ENCODE assay signal across 8 cellular contexts in the genomic region with DNA sequence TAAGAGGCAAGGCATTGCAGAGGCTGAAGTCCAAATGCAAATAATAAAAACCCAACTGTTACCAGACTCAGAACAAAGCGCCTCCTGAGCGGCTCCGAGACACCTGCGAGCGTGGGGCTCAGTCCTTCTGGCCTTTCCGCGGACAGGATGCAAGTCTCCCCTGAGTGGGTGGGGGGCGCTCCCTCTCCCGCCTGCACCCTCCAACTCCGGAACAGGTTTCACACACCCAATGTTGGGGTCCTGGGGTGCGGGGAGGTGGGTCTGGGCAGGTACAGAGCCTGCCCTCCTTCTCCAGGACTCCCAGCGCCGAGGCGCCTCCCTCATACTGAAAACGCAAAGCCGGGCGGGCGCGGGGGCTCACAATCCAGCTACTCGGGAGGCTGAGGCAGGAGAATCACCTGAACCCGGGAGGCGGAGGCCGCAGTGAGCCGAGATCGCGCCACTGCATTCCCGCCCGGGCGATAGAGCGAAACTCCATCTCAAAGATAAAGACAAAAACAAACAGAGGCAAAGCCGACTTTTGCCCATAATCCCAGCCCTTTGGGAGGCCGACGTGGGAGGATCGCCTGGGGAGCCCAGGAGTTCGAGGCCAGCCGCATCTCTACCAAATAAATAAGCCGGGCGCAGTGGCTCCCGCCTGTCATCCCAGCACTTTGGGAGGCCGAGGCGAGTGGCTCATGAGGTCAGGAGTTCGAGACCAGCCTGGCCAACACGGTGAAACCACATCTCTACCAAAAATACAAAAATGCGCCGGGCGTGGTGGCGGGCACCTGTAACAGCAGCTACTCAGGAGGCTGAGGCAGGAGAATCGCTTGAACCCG. TPM values are rescaled to one million over a fixed set of nuclear protein-coding genes. Genes with fewer than 3 reads are reported as not detected.
DNase-seq lines count a peak whose midpoint lies in the region; ATAC-seq and TF ChIP-seq lines count a peak whose summit lies in the region.

No MANE protein-coding gene starts in this region.

- H3K27me3 ChIP-seq in BLaER1 treated with 17β-estradiol and CSF1 and Interleukin-3, amounts not matched to agents 10 nM and 100 nM: no peaks in the 10 kb centered on the region
- no peaks in the 10 kb centered on the region for H3K27me3 ChIP-seq in neural cell (ENCODE audit: insufficient read depth, low read depth, low read length)

- no peak for TF ChIP-seq RAD21 in neural cell (conservative IDR thresholded peaks at IDR 0.05)

- H3K4me3 Mint-ChIP-seq in chondrocyte (ENCODE audit: unreplicated experiment): peak overlapping the region; percentile 65

- H3K4me3 ChIP-seq in BLaER1 treated with 17β-estradiol and CSF1 and Interleukin-3, amounts not matched to agents 10 nM and 100 nM: peak overlapping the region; percentile 72 to 94 (median 80)
- H3K4me3 ChIP-seq in LNCaP clone FGC (ENCODE audit: low read depth, low read length) (peak overlapping the region; percentile 72), neural cell (ENCODE audit: low read length) (peak overlapping the region; percentile 88)

- peaks cover 0 to 38% (median 27%) of the 10 kb centered on the region in 11 experiments; a peak in 13 of 22 replicates for H3K36me3 ChIP-seq in BLaER1 treated with 17β-estradiol and CSF1 and Interleukin-3, amounts not matched to agents 10 nM and 100 nM
- no peaks in the 10 kb centered on the region for H3K36me3 ChIP-seq in neural cell (ENCODE audit: insufficient read depth, low read length)

- no peak for TF ChIP-seq EP300 in neural cell (conservative IDR thresholded peaks at IDR 0.05; ENCODE audit: poor library complexity, severe bottlenecking)

- no peaks in the 10 kb centered on the region for H3K4me1 Mint-ChIP-seq in chondrocyte (ENCODE audit: low read depth)

- peaks cover 4% of the 10 kb centered on the region for H3K79me2 ChIP-seq in neural cell (replicated peaks; ENCODE audit: insufficient read depth, low read length)

- peaks cover under 1% of the 10 kb centered on the region for H3K36me3 Mint-ChIP-seq in chondrocyte (ENCODE audit: low read depth)

- H3K4me2 ChIP-seq in BLaER1 treated with 17β-estradiol and CSF1 and Interleukin-3, amounts not matched to agents 10 nM and 100 nM: peak overlapping the region; percentile 83 to 99 (median 94)
- H3K4me2 ChIP-seq in neural cell (ENCODE audit: low read length): no peak overlapping the region

- no peaks in the 10 kb centered on the region for H3K9me2 ChIP-seq in neural cell (ENCODE audit: insufficient read depth, low read length)

- in situ Hi-C loops in KBM-7 (cut with MboI; ENCODE audit: low pct_unique_long_range_greater_than_20kb, low sequenced_read_pairs): no loop called here

- H3K27ac ChIP-seq in BLaER1 treated with 17β-estradiol and CSF1 and Interleukin-3, amounts not matched to agents 10 nM and 100 nM: peak overlapping the region in 9 of 11 experiments; percentile 56 to 91 (median 83); a peak in 16 of 22 replicates
- H3K27ac ChIP-seq in neural cell (ENCODE audit: low read length): no peak overlapping the region

- H3F3A ChIP-seq in neural cell (ENCODE audit: insufficient read depth, low read length, poor library complexity, severe bottlenecking): no peaks in the 10 kb centered on the region

- no peak overlapping the region for H2AFZ ChIP-seq in neural cell (ENCODE audit: low read depth, low read length)

- ATAC-seq in HG02870 (IDR thresholded peaks at IDR 0.05; ENCODE audit: unreplicated experiment) (no peak), HG03571 (IDR thresholded peaks at IDR 0.05; ENCODE audit: unreplicated experiment) (no peak)

- H3K9me3 Mint-ChIP-seq in chondrocyte (ENCODE audit: low read depth): no peaks in the 10 kb centered on the region

- H3K4me1 ChIP-seq in BLaER1 treated with 17β-estradiol and CSF1 and Interleukin-3, amounts not matched to agents 10 nM and 100 nM: peaks cover 19 to 49% (median 41%) of the 10 kb centered on the region in 10 experiments; a peak in 19 of 20 replicates

- DNase-seq in LNCaP clone FGC (ENCODE audit: low read depth) (no peak), chondrocyte (ENCODE audit: low spot score) (no peak), AG08396 (ENCODE audit: low spot score) (no peak), KBM-7 (no peak)

- no peak overlapping the region for H3K27ac Mint-ChIP-seq in chondrocyte (ENCODE audit: unreplicated experiment)

- no peaks in the 10 kb centered on the region for H3K9me3 ChIP-seq in BLaER1 treated with 17β-estradiol and CSF1 and Interleukin-3, amounts not matched to agents 10 nM and 100 nM (replicated peaks in 1 of 11)
- no peaks in the 10 kb centered on the region for H3K9me3 ChIP-seq in neural cell (ENCODE audit: low read length)

- TF ChIP-seq CTCF in LNCaP clone FGC (IDR thresholded peaks at IDR 0.05; ENCODE audit: control insufficient read depth, extremely low read depth, insufficient read depth) (no peak), chondrocyte (IDR thresholded peaks at IDR 0.05) (no peak), neural cell (IDR thresholded peaks at IDR 0.05; ENCODE audit: poor library complexity, severe bottlenecking) (no peak)

- H3K9ac ChIP-seq in BLaER1 treated with 17β-estradiol and CSF1 and Interleukin-3, amounts not matched to agents 10 nM and 100 nM: peak overlapping the region; percentile 64 to 90 (median 83)
- no peak overlapping the region for H3K9ac ChIP-seq in neural cell (ENCODE audit: low read length)

- H3K27me3 Mint-ChIP-seq in chondrocyte (ENCODE audit: low read depth): peaks cover 7% of the 10 kb centered on the region

- peaks cover 0 to 49% (median 39%) of the 10 kb centered on the region in 11 experiments; a peak in 13 of 22 replicates for H4K20me1 ChIP-seq in BLaER1 treated with 17β-estradiol and CSF1 and Interleukin-3, amounts not matched to agents 10 nM and 100 nM
- H4K20me1 ChIP-seq in neural cell (ENCODE audit: insufficient read depth): no peaks in the 10 kb centered on the region

TF ChIP-seq in neural cell, 6 proteins besides CTCF, POLR2A, EP300 and RAD21:
- no peak for TF ChIP-seq TAF1 (IDR thresholded peaks at IDR 0.05; ENCODE audit: low read depth)
- no peak for TF ChIP-seq POLR2AphosphoS5 (IDR thresholded peaks at IDR 0.05)
- TF ChIP-seq REST (IDR thresholded peaks at IDR 0.05; ENCODE audit: borderline replicate concordance): no peak
- TF ChIP-seq SMC3 (conservative IDR thresholded peaks at IDR 0.05; ENCODE audit: poor library complexity): no peak
- no peak for TF ChIP-seq MXI1 (conservative IDR thresholded peaks at IDR 0.05; ENCODE audit: poor library complexity, severe bottlenecking)
- TF ChIP-seq EZH2 (IDR thresholded peaks at IDR 0.05; ENCODE audit: borderline replicate concordance, insufficient read depth, low read length, poor library complexity, severe bottlenecking): no peak
TF ChIP-seq in neural cell: peak in this region for 0.

RNA-seq across cellular contexts. Expression of gene GINS2, which starts 0.9 kb away (rescaled TPM):
- 3.1 to 10.9 TPM (median 3.8 TPM) in 3 replicates for total RNA-seq in chondrocyte
- polyA plus RNA-seq in neural cell: 6.1 and 9.2 TPM in 2 replicates
- 4.3 and 4.4 TPM in 2 replicates for polyA minus RNA-seq in neural cell
